14 cellular contexts compared by ENCODE assay signal in genomic region chr11:109994896-109995295, GRCh38.
"Had no signal": no experiment of that assay in that cellular context is flagged by ENCODE, and none has a peak within 500 bp of the region (broad histone marks: within the 10 kb centered on the region; RNA-seq: fewer than 3 reads in every experiment).

No MANE protein-coding gene starts in this region.

- H3K9me3 ChIP-seq: lower lobe of right lung, tibial artery, uterus had no signal

- H3K9me3 Mint-ChIP-seq: activated naive CD4-positive, alpha-beta T cell treated with anti-CD3 and anti-CD28 coated beads for 36 hours; activated T-helper 17 cell treated with anti-CD3 and anti-CD28 coated beads, Interleukin-2, amount 50 U/mL, for 72 hours; central memory CD8-positive, alpha-beta T cell; effector memory CD8-positive, alpha-beta T cell had no signal

- H3K4me3 Mint-ChIP-seq: activated naive CD4-positive, alpha-beta T cell treated with anti-CD3 and anti-CD28 coated beads for 36 hours; activated T-helper 17 cell treated with anti-CD3 and anti-CD28 coated beads, Interleukin-2, amount 50 U/mL, for 72 hours; central memory CD8-positive, alpha-beta T cell; effector memory CD8-positive, alpha-beta T cell had no signal

- H3K4me1 ChIP-seq: lower lobe of right lung, uterus had no signal

- H3K4me3 ChIP-seq: lower lobe of right lung, skin epidermis, tibial artery, uterus had no signal

- H3K27ac Mint-ChIP-seq: activated naive CD4-positive, alpha-beta T cell treated with anti-CD3 and anti-CD28 coated beads for 36 hours; activated T-helper 17 cell treated with anti-CD3 and anti-CD28 coated beads, Interleukin-2, amount 50 U/mL, for 72 hours; effector memory CD8-positive, alpha-beta T cell had no signal

- DNase-seq: activated CD4-positive, alpha-beta T cell treated with anti-CD3 and anti-CD28 coated beads for 48 hours; activated CD8-positive, alpha-beta memory T cell treated with anti-CD3 and anti-CD28 coated beads for 24 hours; activated naive CD4-positive, alpha-beta T cell treated with anti-CD3 and anti-CD28 coated beads for 36 hours; effector memory CD8-positive, alpha-beta T cell; left cardiac atrium; lower lobe of right lung; midbrain; T1000; tibial artery; uterus had no signal

- H3K4me1 Mint-ChIP-seq: activated T-helper 17 cell treated with anti-CD3 and anti-CD28 coated beads, Interleukin-2, amount 50 U/mL, for 72 hours; central memory CD8-positive, alpha-beta T cell had no signal

- H3K27me3 Mint-ChIP-seq: activated T-helper 17 cell treated with anti-CD3 and anti-CD28 coated beads, Interleukin-2, amount 50 U/mL, for 72 hours; central memory CD8-positive, alpha-beta T cell; effector memory CD8-positive, alpha-beta T cell had no signal

- ATAC-seq: activated T-helper 17 cell treated with anti-CD3 and anti-CD28 coated beads, Interleukin-2, amount 50 U/mL, for 72 hours; effector memory CD8-positive, alpha-beta T cell; left cardiac atrium; lower lobe of right lung had no signal

- H3K27me3 ChIP-seq: tibial artery, uterus had no signal

- H3K27ac ChIP-seq: lower lobe of right lung, skin epidermis, tibial artery, uterus, VCaP had no signal

- H3K36me3 ChIP-seq: lower lobe of right lung, tibial artery, uterus had no signal
